In genomic region chr1:16440150-16440479, GRCh38 we compare ENCODE assay signal across 9 cellular contexts. TPM values are rescaled to one million over a fixed set of nuclear protein-coding genes. Genes with fewer than 3 reads are reported as not detected.
DNase-seq lines count a peak whose midpoint lies in the region; ATAC-seq and TF ChIP-seq lines count a peak whose summit lies in the region.
"Had no signal": no experiment of that assay in that cellular context is flagged by ENCODE, and none has a peak within 500 bp of the region (broad histone marks: within the 10 kb centered on the region; RNA-seq: fewer than 3 reads in every experiment).

No MANE protein-coding gene starts in this region.

- H3K27ac Mint-ChIP-seq in endothelial cell (ENCODE audit: unreplicated experiment), result peak overlapping the region; percentile 83

- peak overlapping the region; percentile 21 for H3K27ac ChIP-seq in AG04450 (ENCODE audit: low read depth, low read length)
- no peak overlapping the region for H3K27ac ChIP-seq in OCI-LY1 (ENCODE audit: low read depth, low read length, poor library complexity, severe bottlenecking)
- H3K27ac ChIP-seq in neutrophil, result peak overlapping the region; percentile 83

- H3K4me1 ChIP-seq in OCI-LY1 (ENCODE audit: insufficient read depth, low read length, severe bottlenecking) (peaks cover 28% of the 10 kb centered on the region), neutrophil (ENCODE audit: control insufficient read depth in 1 of 2, insufficient read depth in 1 of 2, low read depth in 1 of 2, low read length in 1 of 2) (peaks cover 18 to 20% of the 10 kb centered on the region in 2 experiments)

- POLR2A ChIA-PET in AG04450 (lab: Yijun Ruan, JAX), result interaction anchor here (0.6 to 1.1 kb wide), 3 partner anchors 13 to 74 kb away, joined by 3 to 5 read pairs (median 3); no protein-coding TSS in a partner anchor

- peak overlapping the region; percentile 98 for H3K4me3 Mint-ChIP-seq in endothelial cell (ENCODE audit: unreplicated experiment)

- H3K79me2 ChIP-seq in OCI-LY1 (ENCODE audit: insufficient read depth, low read length), result peaks cover 7% of the 10 kb centered on the region; the same call in 1 of the 2 replicates

- H3K9me2 ChIP-seq in OCI-LY1 (ENCODE audit: low read depth, low read length), result no peaks in the 10 kb centered on the region

- H3K27me3 ChIP-seq in AG04450 (ENCODE audit: control insufficient read depth, insufficient read depth, low read length) (no peaks in the 10 kb centered on the region), OCI-LY1 (ENCODE audit: insufficient read depth, low read length) (no peaks in the 10 kb centered on the region), neutrophil (no peaks in the 10 kb centered on the region)

- H3K4me3 ChIP-seq in AG04450 (ENCODE audit: low read depth, low read length) (peak overlapping the region; percentile 36; the same call in 1 of the 2 replicates), OCI-LY1 (ENCODE audit: low read depth, low read length, poor library complexity, severe bottlenecking) (peak overlapping the region; percentile 94), neutrophil (ENCODE audit: low read depth in 1 of 2, low read length in 1 of 2) (peak overlapping the region; percentile 70 to 92)

- H3F3A ChIP-seq in OCI-LY1 (ENCODE audit: insufficient read depth, low read length), result no peaks in the 10 kb centered on the region

- DNase-seq in AG04450 (ENCODE audit: low read depth, low spot score) (no peak), endothelial cell (ENCODE audit: low spot score) (no peak), NOMO-1 treated with dmso at 0.1 percent for 144 hours (lab: John Stamatoyannopoulos, UW; ENCODE audit: unreplicated experiment) (no peak), HCEC 1CT (no peak)

- peaks cover 33% of the 10 kb centered on the region for H3K4me1 Mint-ChIP-seq in endothelial cell (ENCODE audit: unreplicated experiment)

- H3K36me3 ChIP-seq in OCI-LY1 (ENCODE audit: insufficient read depth, low read length), result peaks cover 19% of the 10 kb centered on the region; the same call in 1 of the 2 replicates
- H3K36me3 ChIP-seq in neutrophil, result peaks cover 22% of the 10 kb centered on the region

- CTCF ChIA-PET in AG04450 (lab: Charles Lee), result interaction anchor here (0.6 to 2.4 kb wide), 20 partner anchors 10 to 77 kb away, joined by 3 to 28 read pairs (median 5); no protein-coding TSS in a partner anchor

- H3K4me2 ChIP-seq in OCI-LY1 (ENCODE audit: low read length), result peak overlapping the region; percentile 97

- H3K9ac ChIP-seq in OCI-LY1 (ENCODE audit: low read length), result peak overlapping the region; percentile 52; the same call in 1 of the 2 replicates

- H4K20me1 ChIP-seq in OCI-LY1 (ENCODE audit: insufficient read depth, low read length), result no peaks in the 10 kb centered on the region

- ATAC-seq in GM19324 (IDR thresholded peaks at IDR 0.05; ENCODE audit: low FRiP score, unreplicated experiment) (peak; percentile 14), GM21526 (IDR thresholded peaks at IDR 0.05; ENCODE audit: low FRiP score, unreplicated experiment) (no peak)

- H2AFZ ChIP-seq in OCI-LY1 (ENCODE audit: low read length), result peak overlapping the region; percentile 66

- no peak for TF ChIP-seq CTCF in AG04450 (IDR thresholded peaks at IDR 0.05; ENCODE audit: low read depth, low read length)
- TF ChIP-seq CTCF in OCI-LY1 (IDR thresholded peaks at IDR 0.05; ENCODE audit: low read length), result no peak
- no peak for TF ChIP-seq CTCF in endothelial cell (IDR thresholded peaks at IDR 0.05; ENCODE audit: unreplicated experiment)
- no peak for TF ChIP-seq CTCF in neutrophil (IDR thresholded peaks at IDR 0.05)

- H3K27me3 Mint-ChIP-seq in endothelial cell (ENCODE audit: unreplicated experiment), result peaks cover 9% of the 10 kb centered on the region

- peaks cover 25% of the 10 kb centered on the region for H3K36me3 Mint-ChIP-seq in endothelial cell (ENCODE audit: low read depth, unreplicated experiment)

- H3K9me3 ChIP-seq in AG04450 (ENCODE audit: control insufficient read depth, insufficient read depth, low read length), result peaks cover 6% of the 10 kb centered on the region; the same call in 1 of the 2 replicates
- no peaks in the 10 kb centered on the region for H3K9me3 ChIP-seq in OCI-LY1 (ENCODE audit: low read length)
- H3K9me3 ChIP-seq in neutrophil, result no peaks in the 10 kb centered on the region

- H3K9me3 Mint-ChIP-seq in endothelial cell (ENCODE audit: unreplicated experiment), result no peaks in the 10 kb centered on the region

RNA-seq across cellular contexts. Expression of gene NECAP2, which starts 0.4 kb away (rescaled TPM):
- 108 and 111 TPM in 2 replicates for polyA plus RNA-seq in AG04450 (2011; rRNA removed)
- 76.6 and 91.7 TPM in 2 replicates for polyA minus RNA-seq in AG04450 (2011; rRNA and poly(A)+ RNA removed)
- 192 TPM for total RNA-seq in endothelial cell (ENCODE audit: unreplicated experiment)

RNA-seq across cellular contexts. Expression of gene SPATA21, which starts 2.9 kb away (rescaled TPM):
- polyA plus RNA-seq in AG04450 (2011; rRNA removed), result 0.04 TPM in 1 of 2 replicates, not detected in the other
- polyA minus RNA-seq in AG04450 (2011; rRNA and poly(A)+ RNA removed), result not detected in 2 replicates
- not detected for total RNA-seq in endothelial cell (ENCODE audit: unreplicated experiment)
- total RNA-seq: renal cortical epithelial cell had no signal

Comparison
In these comparisons a context has a peak if more than half of its experiments do, and no peak if none do; other contexts are left out.
1. H3K4me3 ChIP-seq: peak in every context shown above with its lines; median percentile 94 in OCI-LY1; 81 in neutrophil; 36 in AG04450.